Comparison of ENCODE assay signal across 1 cellular context in genomic region chr16:28822520-28823290, GRCh38.
A peak's percentile ranks its signal among the peaks of the same experiment; 100 is the strongest.
TF ChIP-seq lines count a peak whose summit lies in the region.

Gene ATXN2L (plus strand): TSS chr16:28822999. CDS start chr16:28823260, 261 bp downstream.

TF ChIP-seq in GM12878, 131 proteins besides CTCF, POLR2A, EP300 and RAD21 (continued from another document and continues in another):
- TF ChIP-seq PKNOX1 (IDR thresholded peaks at IDR 0.05) (peak; percentile 89), IKZF2 (IDR thresholded peaks at IDR 0.05) (peak; percentile 23 to 67), ELK1 (IDR thresholded peaks at IDR 0.05; ENCODE audit: low read depth, low read length) (peak; percentile 61), KAT2A (conservative IDR thresholded peaks at IDR 0.05; ENCODE audit: control insufficient read depth, low read depth, low read length) (no peak), REST (IDR thresholded peaks at IDR 0.05; ENCODE audit: low read depth, low read length) (peak; percentile 23; the same call in 1 of the 2 replicates), RAD51 (IDR thresholded peaks at IDR 0.05) (no peak), NR2C1 (IDR thresholded peaks at IDR 0.05) (peak; percentile 53; the same call in 1 of the 2 replicates), POLR2AphosphoS2 (IDR thresholded peaks at IDR 0.05; ENCODE audit: low read depth, low read length) (peak; percentile 89), NBN (IDR thresholded peaks at IDR 0.05) (peak; percentile 88), SMAD1 (IDR thresholded peaks at IDR 0.05; ENCODE audit: low read depth, partially characterized antibody) (peak; percentile 19), CEBPZ (IDR thresholded peaks at IDR 0.05; ENCODE audit: low read depth, low read length) (no peak), NKRF (conservative IDR thresholded peaks at IDR 0.05) (peak; percentile 72), ZBTB11 (CRISPR knock-in tag; IDR thresholded peaks at IDR 0.05) (no peak), CHD1 (IDR thresholded peaks at IDR 0.05; ENCODE audit: low read depth, low read length) (no peak), ZNF622 (IDR thresholded peaks at IDR 0.05) (no peak), MXI1 (IDR thresholded peaks at IDR 0.05; ENCODE audit: low read depth, low read length) (peak; percentile 92), SUPT20H (IDR thresholded peaks at IDR 0.05; ENCODE audit: borderline replicate concordance, control insufficient read depth, low read depth, low read length) (no peak), SUZ12 (IDR thresholded peaks at IDR 0.05; ENCODE audit: unreplicated experiment) (no peak), ZNF274 (IDR thresholded peaks at IDR 0.05; ENCODE audit: insufficient read depth, insufficient read length) (no peak), EED (IDR thresholded peaks at IDR 0.05; ENCODE audit: low read depth) (peak; percentile 58), RBBP5 (conservative IDR thresholded peaks at IDR 0.05) (no peak), HDAC2 (IDR thresholded peaks at IDR 0.05) (no peak), RB1 (IDR thresholded peaks at IDR 0.05; ENCODE audit: borderline replicate concordance) (peak; percentile 98), SMC3 (IDR thresholded peaks at IDR 0.05; ENCODE audit: borderline replicate concordance, low read length) (no peak), CHD4 (IDR thresholded peaks at IDR 0.05) (no peak), HDGF (IDR thresholded peaks at IDR 0.05) (peak; percentile 65; the same call in 1 of the 2 replicates), KLF5 (IDR thresholded peaks at IDR 0.05; ENCODE audit: partially characterized antibody) (peak; percentile 85), ZNF384 (IDR thresholded peaks at IDR 0.05; ENCODE audit: borderline replicate concordance, low read depth, low read length) (no peak), CBFB (IDR thresholded peaks at IDR 0.05; ENCODE audit: low read depth) (no peak), STAT1 (conservative IDR thresholded peaks at IDR 0.05) (no peak; the same call in 1 of the 2 replicates), STAT3 (IDR thresholded peaks at IDR 0.05; ENCODE audit: low read depth, low read length) (no peak), CHD2 (IDR thresholded peaks at IDR 0.05; ENCODE audit: borderline replicate concordance, low read depth, low read length) (peak; percentile 98), ATF7 (IDR thresholded peaks at IDR 0.05; ENCODE audit: low read depth) (no peak), NR2F1 (conservative IDR thresholded peaks at IDR 0.05) (peak; percentile 77), MLLT1 (IDR thresholded peaks at IDR 0.05) (peak; percentile 81), NFYA (IDR thresholded peaks at IDR 0.05; ENCODE audit: borderline replicate concordance, low read depth, low read length) (no peak), EZH2 (IDR thresholded peaks at IDR 0.05; ENCODE audit: borderline replicate concordance, control insufficient read depth, low read depth, low read length) (no peak), ZBTB33 (IDR thresholded peaks at IDR 0.05) (no peak), MTA3 (IDR thresholded peaks at IDR 0.05; ENCODE audit: borderline replicate concordance, low read length) (peak; percentile 83; the same call in 1 of the 2 replicates), BCL3 (IDR thresholded peaks at IDR 0.05; ENCODE audit: borderline replicate concordance, insufficient read depth, low read depth, low read length, poor library complexity, severe bottlenecking) (peak; percentile 80), SRF (IDR thresholded peaks at IDR 0.05; ENCODE audit: low read depth in 2 of 2, low read length in 2 of 2) (peak in 1 of 2 experiments; percentile 40; a peak in 1 of 4 replicates), NFXL1 (IDR thresholded peaks at IDR 0.05; ENCODE audit: borderline replicate concordance) (no peak), MEF2A (IDR thresholded peaks at IDR 0.05; ENCODE audit: insufficient read depth, low read depth, low read length) (peak; percentile 75; the same call in 1 of the 2 replicates)
